In genomic region chr10:60281792-60282353, GRCh38 we compare ENCODE assay signal across 1 cellular context.
TF ChIP-seq lines count a peak whose summit lies in the region.

No MANE protein-coding gene starts in this region.

TF ChIP-seq in SK-N-SH treated with all-trans-retinoic acid at 6 μM for 48 hours, 23 proteins besides CTCF, POLR2A, EP300 and RAD21 (continued from another document):
- no peak; the same call in 1 of the 2 replicates for TF ChIP-seq TCF4 (CRISPR knock-in tag; IDR thresholded peaks at IDR 0.05; ENCODE audit: borderline replicate concordance)
TF ChIP-seq in SK-N-SH treated with all-trans-retinoic acid at 6 μM for 48 hours: peak in this region for 0.
